Comparison of ENCODE assay signal across 8 cellular contexts in the genomic region with DNA sequence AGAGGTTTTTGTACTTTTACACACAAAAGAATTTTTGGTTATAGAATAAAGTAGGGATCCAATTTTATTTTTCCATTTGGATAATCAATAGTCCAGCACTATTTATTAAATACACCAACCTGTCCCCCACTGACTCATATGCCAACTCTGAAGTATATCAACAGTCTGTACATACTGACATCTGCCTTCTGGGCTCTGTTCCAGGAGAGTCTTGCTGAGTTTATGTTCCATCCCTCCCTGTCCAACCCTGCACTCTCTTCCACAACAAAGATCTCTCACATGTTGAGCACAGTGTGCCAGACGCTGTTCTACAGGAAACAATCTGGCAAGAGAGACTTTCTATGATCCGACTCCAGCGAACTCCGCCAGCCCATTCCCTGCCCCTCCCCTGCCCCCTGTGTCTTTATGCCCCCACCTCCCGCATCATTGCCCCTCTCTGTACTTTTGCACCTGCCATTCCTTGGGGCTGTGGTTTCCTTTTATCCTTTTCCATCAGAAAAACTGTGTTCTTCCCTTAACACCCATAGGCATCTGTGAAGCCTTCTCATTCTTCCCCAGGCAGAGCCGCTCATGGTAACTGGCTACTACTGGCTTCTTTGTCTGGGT. TPM values are rescaled to one million over a fixed set of nuclear protein-coding genes. Genes with fewer than 3 reads are reported as not detected.
DNase-seq lines count a peak whose midpoint lies in the region; ATAC-seq and TF ChIP-seq lines count a peak whose summit lies in the region.
"Had no signal": no experiment of that assay in that cellular context is flagged by ENCODE, and none has a peak within 500 bp of the region (broad histone marks: within the 10 kb centered on the region; RNA-seq: fewer than 3 reads in every experiment).

No MANE protein-coding gene starts in this region.

- TF ChIP-seq POLR2A in testis (IDR thresholded peaks at IDR 0.05) = no peak

- 33 to 39% methylated on average over 6 of the region's 6 CpGs for WGBS in testis, 2 donors

- ATAC-seq in GM21526 (IDR thresholded peaks at IDR 0.05; ENCODE audit: low FRiP score, unreplicated experiment) = no peak

- H3K4me1 ChIP-seq in Karpas-422 (ENCODE audit: low read length) = peaks cover 9% of the 10 kb centered on the region
- no peaks in the 10 kb centered on the region for H3K4me1 ChIP-seq in testis

- H3K4me3 ChIP-seq in Karpas-422 (ENCODE audit: low read length) = no peak overlapping the region
- no peak overlapping the region for H3K4me3 ChIP-seq in fibroblast of pulmonary artery (replicated peaks; ENCODE audit: low read depth, low read length)
- no peak overlapping the region for H3K4me3 ChIP-seq in testis

- H3K4me2 ChIP-seq in Karpas-422 (ENCODE audit: low read depth, low read length, poor library complexity, severe bottlenecking) = no peak overlapping the region

- H3K36me3 ChIP-seq in Karpas-422 (ENCODE audit: insufficient read depth, low read length) (no peaks in the 10 kb centered on the region), testis (ENCODE audit: low read depth, missing control alignments) (no peaks in the 10 kb centered on the region)

- TF ChIP-seq CTCF in fibroblast of pulmonary artery (IDR thresholded peaks at IDR 0.05; ENCODE audit: low read length, missing control alignments) (no peak), testis (IDR thresholded peaks at IDR 0.05) (no peak)

- H3K27me3 ChIP-seq in Karpas-422 (ENCODE audit: low read length) (no peaks in the 10 kb centered on the region), testis (no peaks in the 10 kb centered on the region)

- DNase-seq in Karpas-422 (peak; percentile 15), NCI-H82 treated with DMSO at 0.1 percent for 48 hours (lab: John Stamatoyannopoulos, UW; ENCODE audit: unreplicated experiment) (peak; percentile 67), fibroblast of pulmonary artery (ENCODE audit: low read depth) (peak; percentile 88), testis (peak; percentile 43), activated gamma-delta T cell (lab: John Stamatoyannopoulos, UW) (no peak), midbrain (lab: John Stamatoyannopoulos, UW) (no peak)
- DNase-seq: stimulated activated CD4-positive, alpha-beta T cell treated with anti-CD3 and anti-CD28 coated beads, Interleukin-2, amount 100 ng/mL, for 48 hours had no signal

- H3K9me3 ChIP-seq in Karpas-422 (ENCODE audit: low read length) (no peaks in the 10 kb centered on the region), testis (no peaks in the 10 kb centered on the region)

- no peaks in the 10 kb centered on the region for H3K79me2 ChIP-seq in Karpas-422 (ENCODE audit: low read length)

- no peak overlapping the region for H3K9ac ChIP-seq in Karpas-422 (ENCODE audit: low read length)

- H3K27ac ChIP-seq in Karpas-422 (ENCODE audit: low read length) (no peak overlapping the region), testis (no peak overlapping the region)

- intact Hi-C loops in testis (cut with DNase I; ENCODE audit: low total_unique reads) = no loop called here

- no peaks in the 10 kb centered on the region for H4K20me1 ChIP-seq in Karpas-422 (ENCODE audit: insufficient read depth, low read depth, low read length)

- no peak overlapping the region for H2AFZ ChIP-seq in Karpas-422 (ENCODE audit: low read length)

- no peaks in the 10 kb centered on the region for H3K9me2 ChIP-seq in Karpas-422 (replicated peaks; ENCODE audit: insufficient read depth, low read length)

RNA-seq across cellular contexts. Expression of gene LACTBL1, which starts 3.3 kb away (rescaled TPM):
- total RNA-seq in Karpas-422 (2014; rRNA removed; shearing (Covaris generic); ENCODE audit: low replicate concordance) = not detected in 2 replicates
- 1 to 10 TPM in 1 of 2 donors, under 1 TPM in 1; 0.50 to 1.6 TPM for total RNA-seq in testis
- polyA plus RNA-seq in testis (ENCODE audit: insufficient read depth, low read depth, low replicate concordance) = not detected

RNA-seq across cellular contexts. Expression of gene TEX46, which starts 46.3 kb away (rescaled TPM):
- not detected in 2 replicates for total RNA-seq in Karpas-422 (2014; rRNA removed; shearing (Covaris generic); ENCODE audit: low replicate concordance)
- 10 to 100 TPM; 13.8 to 39.9 TPM for total RNA-seq in testis
- 98.6 TPM for polyA plus RNA-seq in testis (ENCODE audit: insufficient read depth, low read depth, low replicate concordance)

RNA-seq across cellular contexts. Expression of gene KDM1A, which starts 49.9 kb away (rescaled TPM):
- total RNA-seq in Karpas-422 (2014; rRNA removed; shearing (Covaris generic); ENCODE audit: low replicate concordance) = 110 and 121 TPM in 2 replicates
- total RNA-seq in testis = 100 to 1,000 TPM; 131 to 157 TPM
- 238 TPM for polyA plus RNA-seq in testis (ENCODE audit: insufficient read depth, low read depth, low replicate concordance)

Comparison
In these comparisons a context has a peak if more than half of its experiments do, and no peak if none do; other contexts are left out.
1. DNase-seq: peak in Karpas-422 (single experiment), NCI-H82 treated with DMSO at 0.1 percent for 48 hours (single experiment), fibroblast of pulmonary artery (single experiment) and testis (single experiment); none in activated gamma-delta T cell (single experiment) and midbrain (single experiment).
2. RNA of gene TEX46, which starts 46.3 kb away (total RNA-seq): 13.8 to 39.9 TPM in testis; not detected in Karpas-422; every median in the first group is over 10 times any median in the second.